32 cellular contexts compared by ENCODE assay signal in the genomic region with DNA sequence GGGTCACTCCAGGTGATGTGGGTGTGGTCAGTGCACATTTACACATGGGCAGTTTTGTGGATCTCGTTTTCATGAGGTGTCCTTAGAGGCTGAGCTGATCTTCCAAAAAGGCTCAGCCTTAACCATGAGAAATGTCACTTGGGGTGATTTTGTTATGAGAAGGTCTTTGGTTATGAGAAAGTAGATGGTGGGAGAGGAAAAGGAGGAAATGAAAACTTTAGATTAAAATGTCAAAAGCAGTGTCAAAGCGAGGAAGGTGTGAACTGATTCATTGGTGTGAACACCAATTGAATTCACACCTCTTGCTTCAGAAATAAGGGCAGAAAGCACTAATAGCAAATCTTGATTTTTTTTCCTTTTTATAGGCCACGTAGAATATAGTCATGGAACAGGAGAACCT.
"Had no signal": no experiment of that assay in that cellular context is flagged by ENCODE, and none has a peak within 500 bp of the region (broad histone marks: within the 10 kb centered on the region; RNA-seq: fewer than 3 reads in every experiment).

No MANE protein-coding gene starts in this region.

- H3K9me3 ChIP-seq: adrenal gland, body of pancreas, esophagus squamous epithelium, gastroesophageal sphincter had no signal

- H3K27ac Mint-ChIP-seq: activated CD4-positive, alpha-beta memory T cell treated with anti-CD3 and anti-CD28 coated beads for 36 hours; activated CD4-positive, alpha-beta T cell treated with anti-CD3 and anti-CD28 coated beads for 36 hours; activated CD4-positive, alpha-beta T cell treated with anti-CD3 and anti-CD28 coated beads, Interleukin-2, amount 10 ng/mL, durations not matched to agents 24 days and 14 days; activated CD8-positive, alpha-beta memory T cell treated with anti-CD3 and anti-CD28 coated beads, Interleukin-2, amount 10 ng/mL, durations not matched to agents 7 days and 5 days; activated CD8-positive, alpha-beta T cell treated with anti-CD3 and anti-CD28 coated beads, Interleukin-2, amount 10 ng/mL, durations not matched to agents 7 days and 5 days; activated naive CD4-positive, alpha-beta T cell treated with anti-CD3 and anti-CD28 coated beads, Interleukin-2, amount 10 ng/mL, durations not matched to agents 7 days and 5 days; activated naive CD4-positive, alpha-beta T cell treated with anti-CD3 and anti-CD28 coated beads, Interleukin-2, amount 50 U/mL, for 72 hours; activated T-cell treated with anti-CD3 and anti-CD28 coated beads, Interleukin-2, amount 50 U/mL, for 72 hours; effector memory CD8-positive, alpha-beta T cell; T-cell; T-helper 1 cell treated with Interleukin-12 subunit alpha and Interleukin-12 subunit beta and Interleukin-4 antibody, amounts not matched to agents 30 μg/mL and 1 μg/mL, for 36 hours had no signal

- H3K27me3 ChIP-seq: adrenal gland, body of pancreas, esophagus squamous epithelium, gastroesophageal sphincter had no signal

- H3K4me3 ChIP-seq: adrenal gland, body of pancreas, esophagus squamous epithelium, gastroesophageal sphincter had no signal

- H3K4me1 Mint-ChIP-seq: activated CD4-positive, alpha-beta T cell treated with anti-CD3 and anti-CD28 coated beads for 36 hours; activated CD4-positive, alpha-beta T cell treated with anti-CD3 and anti-CD28 coated beads, Interleukin-2, amount 10 ng/mL, durations not matched to agents 24 days and 14 days; activated CD8-positive, alpha-beta memory T cell treated with anti-CD3 and anti-CD28 coated beads, Interleukin-2, amount 10 ng/mL, durations not matched to agents 7 days and 5 days; activated naive CD4-positive, alpha-beta T cell treated with anti-CD3 and anti-CD28 coated beads, Interleukin-2, amount 10 ng/mL, durations not matched to agents 7 days and 5 days; T-cell had no signal

- H3K36me3 Mint-ChIP-seq: activated CD4-positive, alpha-beta memory T cell treated with anti-CD3 and anti-CD28 coated beads for 36 hours; activated CD8-positive, alpha-beta memory T cell treated with anti-CD3 and anti-CD28 coated beads, Interleukin-2, amount 10 ng/mL, durations not matched to agents 7 days and 5 days; activated naive CD4-positive, alpha-beta T cell treated with anti-CD3 and anti-CD28 coated beads, Interleukin-2, amount 10 ng/mL, durations not matched to agents 7 days and 5 days; activated naive CD4-positive, alpha-beta T cell treated with anti-CD3 and anti-CD28 coated beads, Interleukin-2, amount 50 U/mL, for 72 hours; T-cell had no signal

- H3K36me3 ChIP-seq: adrenal gland, esophagus squamous epithelium, WERI-Rb-1 had no signal

- ATAC-seq: activated CD4-positive, alpha-beta T cell treated with anti-CD3 and anti-CD28 coated beads for 36 hours; activated CD8-positive, alpha-beta memory T cell treated with anti-CD3 and anti-CD28 coated beads, Interleukin-2, amount 10 ng/mL, durations not matched to agents 7 days and 5 days; activated CD8-positive, alpha-beta T cell treated with anti-CD3 and anti-CD28 coated beads, Interleukin-2, amount 10 ng/mL, durations not matched to agents 7 days and 5 days; activated naive CD4-positive, alpha-beta T cell treated with anti-CD3 and anti-CD28 coated beads, Interleukin-2, amount 50 U/mL, for 72 hours; activated T-cell treated with anti-CD3 and anti-CD28 coated beads, Interleukin-2, amount 50 U/mL, for 72 hours; body of pancreas; effector memory CD8-positive, alpha-beta T cell; gastroesophageal sphincter; T-cell had no signal

- H3K9me3 Mint-ChIP-seq: activated CD4-positive, alpha-beta memory T cell treated with anti-CD3 and anti-CD28 coated beads for 36 hours; activated CD4-positive, alpha-beta T cell treated with anti-CD3 and anti-CD28 coated beads, Interleukin-2, amount 10 ng/mL, durations not matched to agents 24 days and 14 days; activated naive CD4-positive, alpha-beta T cell treated with anti-CD3 and anti-CD28 coated beads, Interleukin-2, amount 10 ng/mL, durations not matched to agents 7 days and 5 days; activated naive CD4-positive, alpha-beta T cell treated with anti-CD3 and anti-CD28 coated beads, Interleukin-2, amount 50 U/mL, for 72 hours; activated T-cell treated with anti-CD3 and anti-CD28 coated beads, Interleukin-2, amount 50 U/mL, for 72 hours; effector memory CD8-positive, alpha-beta T cell; T-cell; T-helper 1 cell treated with Interleukin-12 subunit alpha and Interleukin-12 subunit beta and Interleukin-4 antibody, amounts not matched to agents 30 μg/mL and 1 μg/mL, for 36 hours had no signal

- DNase-seq: activated CD4-positive, alpha-beta memory T cell treated with anti-CD3 and anti-CD28 coated beads for 36 hours; activated CD4-positive, alpha-beta T cell treated with anti-CD3 and anti-CD28 coated beads for 36 hours; activated CD4-positive, alpha-beta T cell treated with anti-CD3 and anti-CD28 coated beads, Interleukin-2, amount 10 ng/mL, durations not matched to agents 24 days and 14 days; activated CD4-positive, CD25-positive, alpha-beta regulatory T cell; activated CD4-positive, CD25-positive, alpha-beta regulatory T cell treated with anti-CD3 and anti-CD28 coated beads, Interleukin-2, amount 50 U/mL, for 72 hours; activated CD8-positive, alpha-beta memory T cell treated with anti-CD3 and anti-CD28 coated beads, Interleukin-2, amount 10 ng/mL, durations not matched to agents 7 days and 5 days; activated CD8-positive, alpha-beta memory T cell treated with anti-CD3 and anti-CD28 coated beads, Interleukin-2, amount 50 U/mL, for 4 hours; activated CD8-positive, alpha-beta T cell treated with anti-CD3 and anti-CD28 coated beads, Interleukin-2, amount 10 ng/mL, durations not matched to agents 7 days and 5 days; activated gamma-delta T cell; activated naive CD4-positive, alpha-beta T cell; activated naive CD4-positive, alpha-beta T cell treated with anti-CD3 and anti-CD28 coated beads, Interleukin-2, amount 10 ng/mL, durations not matched to agents 7 days and 5 days; activated T-cell treated with anti-CD3 and anti-CD28 coated beads, Interleukin-2, amount 50 U/mL, for 1 hour; activated T-cell treated with anti-CD3 and anti-CD28 coated beads, Interleukin-2, amount 50 U/mL, for 72 hours; adrenal gland; aorta; body of pancreas; caudate nucleus; cortex of kidney; dermis blood vessel endothelial cell; effector CD4-positive, alpha-beta T cell; effector memory CD8-positive, alpha-beta T cell; erythroblast; esophagus squamous epithelium; foreskin melanocyte; SW 1271; T-cell; T1000; WERI-Rb-1 had no signal

- H3K4me3 Mint-ChIP-seq: activated CD4-positive, alpha-beta memory T cell treated with anti-CD3 and anti-CD28 coated beads for 36 hours; activated CD4-positive, alpha-beta T cell treated with anti-CD3 and anti-CD28 coated beads for 36 hours; activated CD4-positive, alpha-beta T cell treated with anti-CD3 and anti-CD28 coated beads, Interleukin-2, amount 10 ng/mL, durations not matched to agents 24 days and 14 days; activated CD8-positive, alpha-beta memory T cell treated with anti-CD3 and anti-CD28 coated beads, Interleukin-2, amount 10 ng/mL, durations not matched to agents 7 days and 5 days; activated CD8-positive, alpha-beta T cell treated with anti-CD3 and anti-CD28 coated beads, Interleukin-2, amount 10 ng/mL, durations not matched to agents 7 days and 5 days; activated naive CD4-positive, alpha-beta T cell treated with anti-CD3 and anti-CD28 coated beads, Interleukin-2, amount 10 ng/mL, durations not matched to agents 7 days and 5 days; activated T-cell treated with anti-CD3 and anti-CD28 coated beads, Interleukin-2, amount 50 U/mL, for 72 hours; effector memory CD8-positive, alpha-beta T cell; T-cell; T-helper 1 cell treated with Interleukin-12 subunit alpha and Interleukin-12 subunit beta and Interleukin-4 antibody, amounts not matched to agents 30 μg/mL and 1 μg/mL, for 36 hours had no signal

- H3K4me1 ChIP-seq: adrenal gland, body of pancreas, esophagus squamous epithelium, gastroesophageal sphincter had no signal

- H3K27ac ChIP-seq: adrenal gland, body of pancreas, esophagus squamous epithelium, gastroesophageal sphincter, WERI-Rb-1 had no signal

- FAIRE-seq: colon had no signal
